23 cellular contexts compared by ENCODE assay signal in the genomic region with DNA sequence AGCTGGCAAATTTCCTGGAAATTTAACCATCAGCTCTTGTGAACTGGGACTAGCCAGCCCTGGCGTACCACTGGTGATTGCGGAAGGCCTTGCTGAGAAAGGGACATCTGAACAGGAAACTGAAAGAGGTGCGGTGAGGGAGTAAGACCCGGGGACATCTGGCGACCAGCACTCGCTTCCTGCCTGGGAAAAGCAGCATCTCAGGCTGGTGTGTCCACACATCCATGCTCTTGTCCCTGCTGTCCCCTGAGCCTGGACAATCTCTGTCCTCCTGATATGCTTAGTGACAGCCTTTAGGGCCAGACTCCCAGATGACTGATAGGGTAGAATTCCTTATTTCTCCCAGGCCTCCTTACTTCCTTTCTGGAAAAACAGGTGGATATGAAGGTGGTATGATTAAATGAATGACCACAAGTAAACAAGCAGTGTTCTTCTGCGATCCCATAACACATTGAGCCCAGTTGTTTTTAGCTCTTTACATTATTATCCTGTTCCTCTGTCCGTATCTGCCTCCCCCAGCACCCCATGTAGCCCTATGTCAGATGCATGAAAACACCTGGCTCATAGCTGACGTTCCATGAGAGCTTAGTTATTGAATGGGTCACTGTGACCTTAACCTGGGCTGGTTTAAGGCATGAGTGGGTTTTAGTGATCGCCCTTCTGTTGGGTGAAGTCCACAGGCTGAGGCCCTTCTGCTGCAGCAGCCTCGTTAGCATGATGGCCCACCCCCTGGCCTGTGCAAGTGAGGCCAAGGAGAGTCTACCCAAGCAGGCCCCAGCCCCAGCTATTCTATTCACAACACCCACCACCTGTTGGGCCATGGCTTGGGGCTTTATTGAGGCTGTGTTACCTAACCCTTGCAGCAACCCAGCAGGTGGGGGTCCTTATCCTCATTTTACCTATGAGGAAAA.
DNase-seq lines count a peak whose midpoint lies in the region; ATAC-seq and TF ChIP-seq lines count a peak whose summit lies in the region.
"Had no signal": no experiment of that assay in that cellular context is flagged by ENCODE, and none has a peak within 500 bp of the region (broad histone marks: within the 10 kb centered on the region; RNA-seq: fewer than 3 reads in every experiment).

No MANE protein-coding gene starts in this region.

- no peaks in the 10 kb centered on the region for H3K36me3 Mint-ChIP-seq in activated T-cell treated with anti-CD3 and anti-CD28 coated beads, Interleukin-2, amount 50 U/mL, for 72 hours (ENCODE audit: insufficient read depth in 2 of 2)

- DNase-seq in AG10803 (ENCODE audit: low read depth) (peak; percentile 64), MV-4-11 (lab: John Stamatoyannopoulos, UW) (peak; percentile 62), fibroblast of villous mesenchyme (ENCODE audit: low read depth) (peak; percentile 60), NCI-H1048 (lab: John Stamatoyannopoulos, UW) (no peak), GM19240 (ENCODE audit: insufficient read length, low spot score) (no peak)
- no peak for DNase-seq in activated T-cell treated with anti-CD3 and anti-CD28 coated beads, Interleukin-2, amount 50 U/mL, for 72 hours
- DNase-seq: activated CD4-positive, alpha-beta T cell treated with anti-CD3 and anti-CD28 coated beads, Interleukin-2, amount 50 U/mL, for 1 hour; activated naive CD4-positive, alpha-beta T cell treated with Interleukin-2 at 50 U/mL for 16 hours; activated T-cell treated with anti-CD3 and anti-CD28 coated beads for 4 hours; anterior cingulate cortex; DMS53; HFFc6; NCI-H1092; NCI-H2081 treated with DMSO at 0.1 percent for 48 hours; stimulated activated CD4-positive, alpha-beta T cell treated with anti-CD3 and anti-CD28 coated beads, Interleukin-15, amount 100 ng/mL, for 24 hours; T-helper 1 cell; uterus had no signal

- H3K4me3 ChIP-seq in AG10803 (ENCODE audit: low read length) (no peak overlapping the region), fibroblast of villous mesenchyme (ENCODE audit: low read depth, low read length) (no peak overlapping the region)
- H3K4me3 ChIP-seq: A549, right atrium auricular region, suprapubic skin, uterus had no signal

- no peaks in the 10 kb centered on the region for H3K9me3 Mint-ChIP-seq in activated T-cell treated with anti-CD3 and anti-CD28 coated beads, Interleukin-2, amount 50 U/mL, for 72 hours
- H3K9me3 Mint-ChIP-seq: central memory CD8-positive, alpha-beta T cell; HFFc6 had no signal

- ATAC-seq in GM19467 (IDR thresholded peaks at IDR 0.05; ENCODE audit: unreplicated experiment), result peak; percentile 31
- ATAC-seq in HG03108 (IDR thresholded peaks at IDR 0.05; ENCODE audit: unreplicated experiment), result no peak
- ATAC-seq in activated T-cell treated with anti-CD3 and anti-CD28 coated beads, Interleukin-2, amount 50 U/mL, for 72 hours (replicated peaks in 1 of 2), result no peak
- ATAC-seq: A549 had no signal

- no peak for TF ChIP-seq CTCF in AG10803 (conservative IDR thresholded peaks at IDR 0.05; ENCODE audit: low read length)
- no peak for TF ChIP-seq CTCF in fibroblast of villous mesenchyme (IDR thresholded peaks at IDR 0.05; ENCODE audit: insufficient read depth, low read depth, low read length)

- no peak overlapping the region for H3K27ac Mint-ChIP-seq in activated T-cell treated with anti-CD3 and anti-CD28 coated beads, Interleukin-2, amount 50 U/mL, for 72 hours
- H3K27ac Mint-ChIP-seq: HFFc6 had no signal

- no peaks in the 10 kb centered on the region for H3K4me1 Mint-ChIP-seq in activated T-cell treated with anti-CD3 and anti-CD28 coated beads, Interleukin-2, amount 50 U/mL, for 72 hours (ENCODE audit: low read depth)
- H3K4me1 Mint-ChIP-seq: central memory CD8-positive, alpha-beta T cell had no signal

- no peak overlapping the region for H3K4me3 Mint-ChIP-seq in activated T-cell treated with anti-CD3 and anti-CD28 coated beads, Interleukin-2, amount 50 U/mL, for 72 hours
- H3K4me3 Mint-ChIP-seq: central memory CD8-positive, alpha-beta T cell; HFFc6 had no signal

- H3K27me3 Mint-ChIP-seq in activated T-cell treated with anti-CD3 and anti-CD28 coated beads, Interleukin-2, amount 50 U/mL, for 72 hours (ENCODE audit: low read depth), result no peaks in the 10 kb centered on the region

Comparison
In these comparisons a context has a peak if more than half of its experiments do, and no peak if none do; other contexts are left out.
1. DNase-seq: peak in AG10803 (single experiment), MV-4-11 (single experiment) and fibroblast of villous mesenchyme (single experiment); none in NCI-H1048 (single experiment), activated T-cell treated with anti-CD3 and anti-CD28 coated beads, Interleukin-2, amount 50 U/mL, for 72 hours (0 of 2) and GM19240 (single experiment).